In the genomic region with DNA sequence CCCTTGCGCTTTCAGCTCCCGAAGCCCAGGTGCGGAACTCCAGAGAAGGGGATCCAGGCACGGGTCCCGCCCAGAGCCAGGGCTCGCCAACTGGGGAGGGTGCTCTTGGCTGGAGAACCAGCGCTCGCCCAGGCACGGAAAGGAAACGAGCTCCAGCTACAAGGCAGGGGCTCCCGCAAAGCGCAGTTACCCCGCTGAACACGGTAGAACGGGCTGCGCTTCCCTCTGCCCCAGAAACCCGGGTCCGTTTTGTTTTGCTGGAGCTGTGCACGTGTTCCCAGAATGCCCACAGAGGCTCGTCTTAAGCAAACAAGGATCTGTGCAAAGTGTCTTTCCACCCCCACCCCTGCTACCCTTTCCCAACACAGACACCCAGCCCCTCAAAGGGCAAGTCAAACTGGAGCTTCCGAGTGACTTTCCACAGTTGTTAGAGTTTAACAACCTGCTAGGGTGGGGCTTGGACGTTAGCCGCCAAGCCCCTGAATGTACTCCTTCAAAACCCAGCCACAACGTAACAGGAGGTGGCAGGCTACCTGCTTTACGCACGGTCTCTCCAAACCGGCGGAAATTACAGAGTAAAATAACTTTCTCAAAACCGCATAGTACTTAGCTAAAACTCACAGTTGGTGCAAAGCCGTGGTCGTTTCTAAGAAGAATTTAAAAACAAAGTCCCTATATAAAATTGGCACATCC, we compare ENCODE assay signal across 8 cellular contexts. TPM values are rescaled to one million over a fixed set of nuclear protein-coding genes. Genes with fewer than 3 reads are reported as not detected.
DNase-seq lines count a peak whose midpoint lies in the region; ATAC-seq and TF ChIP-seq lines count a peak whose summit lies in the region.

No MANE protein-coding gene starts in this region.

- peak overlapping the region; percentile 91 for H3K27ac ChIP-seq in layer of hippocampus (ENCODE audit: low read depth, low read length)

- TF ChIP-seq CTCF in GM13976 (IDR thresholded peaks at IDR 0.05; ENCODE audit: borderline replicate concordance, control extremely low read depth, extremely low read depth, insufficient read depth, missing control alignments) = no peak

- in situ Hi-C loops in GM13976 (cut with MboI; ENCODE audit: low sequenced_read_pairs, unreplicated experiment) = no loop called here

- peak; percentile 8 to 16 for ATAC-seq in activated CD4-positive, CD25-positive, alpha-beta regulatory T cell treated with anti-CD3 and anti-CD28 coated beads, Interleukin-2, amount 50 U/mL, for 24 hours
- no peak for ATAC-seq in GM19463 (IDR thresholded peaks at IDR 0.05; ENCODE audit: unreplicated experiment)

- no peaks in the 10 kb centered on the region for H3K27me3 ChIP-seq in layer of hippocampus (ENCODE audit: control insufficient read depth, insufficient read depth, low read length)

- DNase-seq in GM13976 (ENCODE audit: low spot score) (peak; percentile 60), M059J (ENCODE audit: low read depth) (peak; percentile 26), cerebellar nuclear complex (lab: John Stamatoyannopoulos, UW) (no peak)
- DNase-seq in central memory CD4-positive, alpha-beta T cell = peak; percentile 86
- peak; percentile 25 to 27 for DNase-seq in stimulated activated CD4-positive, alpha-beta T cell treated with anti-CD3 and anti-CD28 coated beads, Interleukin-1b, Interleukin-23, amount 100 ng/mL, for 4 hours (ENCODE audit: low read depth in 2 of 2)

RNA-seq across cellular contexts. Expression of a gene that starts 0.8 kb away (rescaled TPM):
- 0.07 TPM in 1 of 2 replicates, not detected in the other for total RNA-seq in M059J (2014; rRNA removed; shearing (Covaris generic))

Comparison
In these comparisons a context has a peak if more than half of its experiments do, and no peak if none do; other contexts are left out.
1. DNase-seq: peak in GM13976 (single experiment), M059J (single experiment), central memory CD4-positive, alpha-beta T cell (single experiment) and stimulated activated CD4-positive, alpha-beta T cell treated with anti-CD3 and anti-CD28 coated beads, Interleukin-1b, Interleukin-23, amount 100 ng/mL, for 4 hours (2 of 2); none in cerebellar nuclear complex (0 of 2).